In genomic region chr11:123741159-123741951, GRCh38 we compare ENCODE assay signal across 8 cellular contexts. TPM values are rescaled to one million over a fixed set of nuclear protein-coding genes. Genes with fewer than 3 reads are reported as not detected.
DNase-seq lines count a peak whose midpoint lies in the region; ATAC-seq and TF ChIP-seq lines count a peak whose summit lies in the region.

TSS of gene ZNF202 (minus strand) at chr11:123741660. CDS start at chr11:123730888, 10,772 bp downstream.

- H3K36me3 Mint-ChIP-seq in naive thymus-derived CD8-positive, alpha-beta T cell = peaks cover 0 to 20% (median 7%) of the 10 kb centered on the region in 3 donors
- peaks cover 10 to 16% of the 10 kb centered on the region in 2 donors for H3K36me3 Mint-ChIP-seq in stimulated activated naive B cell treated with anti-CD40 and anti-IgM and Interleukin-4, amounts not matched to agents 10 μg/mL and 1 μg/mL and 100 μg/mL, for 72 hours

- no peaks in the 10 kb centered on the region for H3K4me1 ChIP-seq in fibroblast of lung (ENCODE audit: control insufficient read depth, extremely low read depth, insufficient read depth, low read length)

- peak within 1 kb of the TSS; percentile 90 to 99 (median 96) for H3K4me3 Mint-ChIP-seq in naive thymus-derived CD8-positive, alpha-beta T cell
- peak within 1 kb of the TSS; percentile 90 to 98 for H3K4me3 Mint-ChIP-seq in stimulated activated naive B cell treated with anti-CD40 and anti-IgM and Interleukin-4, amounts not matched to agents 10 μg/mL and 1 μg/mL and 100 μg/mL, for 72 hours

- H3K27me3 Mint-ChIP-seq in naive thymus-derived CD8-positive, alpha-beta T cell = peaks cover 0 to 7% (median 0%) of the 10 kb centered on the region in 5 donors
- H3K27me3 Mint-ChIP-seq in stimulated activated naive B cell treated with anti-CD40 and anti-IgM and Interleukin-4, amounts not matched to agents 10 μg/mL and 1 μg/mL and 100 μg/mL, for 72 hours = peaks cover 7 to 18% of the 10 kb centered on the region in 2 donors

- H3K4me3 ChIP-seq in LNCaP clone FGC (ENCODE audit: low read depth, low read length) = peak within 1 kb of the TSS; percentile 67
- peak within 1 kb of the TSS; percentile 53 to 88 (median 77) for H3K4me3 ChIP-seq in fibroblast of lung (replicated peaks in 1 of 4; ENCODE audit: control extremely low read depth in 1 of 4, insufficient read depth in 1 of 4, low read depth in 3 of 4, low read length in 4 of 4)

- peak within 1 kb of the TSS; percentile 99 for H3K4me2 ChIP-seq in fibroblast of lung (ENCODE audit: extremely low read depth, insufficient read depth, low read length)

- ATAC-seq in naive thymus-derived CD8-positive, alpha-beta T cell = peak; percentile 91 to 95
- peak; percentile 99 for ATAC-seq in stimulated activated naive B cell treated with anti-CD40 and anti-IgM and Interleukin-4, amounts not matched to agents 10 μg/mL and 1 μg/mL and 100 μg/mL, for 72 hours (replicated peaks)

- peak within 1 kb of the TSS; percentile 78 for H3K27ac ChIP-seq in fibroblast of lung (ENCODE audit: insufficient read depth, low read length)

- peak within 1 kb of the TSS; percentile 78 for H2AFZ ChIP-seq in fibroblast of lung (ENCODE audit: low read length)

- DNase-seq in ELR (ENCODE audit: low read depth) = peak; percentile 93
- peak; percentile 85 for DNase-seq in H4 (ENCODE audit: low spot score)
- DNase-seq in LNCaP clone FGC (ENCODE audit: low read depth) = peak; percentile 71
- peak; percentile 91 for DNase-seq in RPMI8226
- peak; percentile 83 to 84 for DNase-seq in activated T-helper 1 cell treated with anti-CD3 and anti-CD28 coated beads, Interleukin-2, amount 50 U/mL, for 16 hours (ENCODE audit: low read depth in 1 of 2, low spot score in 1 of 2)
- DNase-seq in fibroblast of lung (ENCODE audit: low read depth in 2 of 2) = peak; percentile 89 to 91
- peak; percentile 84 to 94 (median 88) for DNase-seq in naive thymus-derived CD8-positive, alpha-beta T cell
- DNase-seq in stimulated activated naive B cell treated with anti-CD40 and anti-IgM and Interleukin-4, amounts not matched to agents 10 μg/mL and 1 μg/mL and 100 μg/mL, for 72 hours = peak; percentile 88

- H3K9me3 ChIP-seq in fibroblast of lung (ENCODE audit: control insufficient read depth, insufficient read depth, low read depth, low read length) = no peaks in the 10 kb centered on the region

- no peaks in the 10 kb centered on the region for H4K20me1 ChIP-seq in fibroblast of lung (ENCODE audit: control insufficient read depth, extremely low read depth, insufficient read depth, low read length)

- POLR2A ChIA-PET in naive thymus-derived CD8-positive, alpha-beta T cell (lab: Charles Lee) = interaction anchor here (0.7 to 1.0 kb wide), 2 partner anchors 34 to 313 kb away, joined by 3 read pairs; no protein-coding TSS in a partner anchor

- H3K4me1 Mint-ChIP-seq in naive thymus-derived CD8-positive, alpha-beta T cell = peaks cover 25 to 47% (median 43%) of the 10 kb centered on the region in 4 donors
- H3K4me1 Mint-ChIP-seq in stimulated activated naive B cell treated with anti-CD40 and anti-IgM and Interleukin-4, amounts not matched to agents 10 μg/mL and 1 μg/mL and 100 μg/mL, for 72 hours = peaks cover 18 to 37% of the 10 kb centered on the region in 2 donors

- TF ChIP-seq CTCF in LNCaP clone FGC (IDR thresholded peaks at IDR 0.05; ENCODE audit: control insufficient read depth, extremely low read depth, insufficient read depth) = no peak
- peak; percentile 4 to 18 for TF ChIP-seq CTCF in fibroblast of lung (conservative IDR thresholded peaks at IDR 0.05 in 1 of 2, IDR thresholded peaks at IDR 0.05 in 1 of 2; ENCODE audit: low read depth in 1 of 2, low read length in 2 of 2)

- H3K9ac ChIP-seq in fibroblast of lung (ENCODE audit: insufficient read depth, low read length) = peak within 1 kb of the TSS; percentile 85

- H3K27ac Mint-ChIP-seq in naive thymus-derived CD8-positive, alpha-beta T cell = peak within 1 kb of the TSS; percentile 92 to 99 (median 95)
- H3K27ac Mint-ChIP-seq in stimulated activated naive B cell treated with anti-CD40 and anti-IgM and Interleukin-4, amounts not matched to agents 10 μg/mL and 1 μg/mL and 100 μg/mL, for 72 hours = peak within 1 kb of the TSS; percentile 98

- no peaks in the 10 kb centered on the region for H3K36me3 ChIP-seq in fibroblast of lung (ENCODE audit: control insufficient read depth, insufficient read depth, low read length)

- H3K27me3 ChIP-seq in fibroblast of lung (ENCODE audit: control insufficient read depth, insufficient read depth, low read length) = no peaks in the 10 kb centered on the region

- H3K9me3 Mint-ChIP-seq in naive thymus-derived CD8-positive, alpha-beta T cell = no peaks in the 10 kb centered on the region
- no peaks in the 10 kb centered on the region for H3K9me3 Mint-ChIP-seq in stimulated activated naive B cell treated with anti-CD40 and anti-IgM and Interleukin-4, amounts not matched to agents 10 μg/mL and 1 μg/mL and 100 μg/mL, for 72 hours

- peaks cover 33% of the 10 kb centered on the region for H3K79me2 ChIP-seq in fibroblast of lung (ENCODE audit: control insufficient read depth, insufficient read depth, low read length)

RNA-seq across cellular contexts. Expression of gene ZNF202, which starts in this region (rescaled TPM):
- total RNA-seq in H4 (2014; rRNA removed; shearing (Covaris generic)) = 5.4 and 10.3 TPM in 2 replicates
- total RNA-seq in fibroblast of lung = 8.2 and 9.7 TPM in 2 replicates
- 4.5 and 5.2 TPM in 2 replicates for polyA plus RNA-seq in fibroblast of lung
- polyA plus RNA-seq in fibroblast of lung (2012) = 4.0 and 4.6 TPM in 2 replicates
- polyA minus RNA-seq in fibroblast of lung (ENCODE audit: low replicate concordance) = 1.3 and 2.9 TPM in 2 replicates
- total RNA-seq in naive thymus-derived CD8-positive, alpha-beta T cell = 10 to 100 TPM; 27.0 to 30.4 TPM
- polyA plus RNA-seq in naive thymus-derived CD8-positive, alpha-beta T cell = 10 to 100 TPM in 1 of 3 donors, 1 to 10 TPM in 2; 5.3 to 13.2 (median 6.6) TPM

Comparison
In these comparisons a context has a peak if more than half of its experiments do, and no peak if none do; other contexts are left out.
1. Peak in every context shown above with its lines: DNase-seq, ATAC-seq, H3K4me3 ChIP-seq and H3K27ac ChIP-seq.